Comparison of ENCODE assay signal across 8 cellular contexts in genomic region chr16:47018223-47018891, GRCh38. TPM values are rescaled to one million over a fixed set of nuclear protein-coding genes. Genes with fewer than 3 reads are reported as not detected.
DNase-seq lines count a peak whose midpoint lies in the region; ATAC-seq lines count a peak whose summit lies in the region.

No MANE protein-coding gene starts in this region.

- DNase-seq in D341Med (ENCODE audit: low spot score) (peak; percentile 61), NCI-H69 (lab: John Stamatoyannopoulos, UW) (peak; percentile 57), activated T-helper 1 cell treated with Interleukin-2 at 50 U/mL for 16 hours (ENCODE audit: low read depth) (peak; percentile 7), iPS DF 19.7 (ENCODE audit: low read depth, low spot score) (peak; percentile 25), mesenteric fat pad (ENCODE audit: low spot score) (no peak)
- DNase-seq in stimulated activated CD4-positive, alpha-beta T cell treated with anti-CD3 and anti-CD28 coated beads, TNF-alpha, amount 100 ng/mL, for 48 hours (ENCODE audit: low read depth in 3 of 3): peak in 2 of 3 donors; percentile 23 to 48

- ATAC-seq in GM19035 (IDR thresholded peaks at IDR 0.05; ENCODE audit: unreplicated experiment) (peak; percentile 99), HG03064 (IDR thresholded peaks at IDR 0.05; ENCODE audit: low read depth, unreplicated experiment) (peak; percentile 99)

RNA-seq across cellular contexts. Expression of gene DNAJA2, which starts 44.9 kb away (rescaled TPM):
- 54.9 TPM for total RNA-seq in mesenteric fat pad
